ENCODE assay signal across 8 cellular contexts in genomic region chr7:24573008-24573553, GRCh38. TPM values are rescaled to one million over a fixed set of nuclear protein-coding genes. Genes with fewer than 3 reads are reported as not detected.
DNase-seq lines count a peak whose midpoint lies in the region; ATAC-seq and TF ChIP-seq lines count a peak whose summit lies in the region.

PALS2 (plus strand) TSS chr7:24573452; CDS start chr7:24623668, 50,216 bp downstream.

- H3K27me3 Mint-ChIP-seq in WTC11 (ENCODE audit: low read depth), result peaks cover 25% of the 10 kb centered on the region

- H3K9me3 Mint-ChIP-seq in WTC11, result no peaks in the 10 kb centered on the region

- no peak for TF ChIP-seq CTCF in WTC11 (IDR thresholded peaks at IDR 0.05)

- peak; percentile 24 to 55 for DNase-seq in NCI-H446 (lab: John Stamatoyannopoulos, UW)
- no peak for DNase-seq in NCI-H446 treated with DMSO at 0.1 percent for 48 hours (lab: John Stamatoyannopoulos, UW)
- DNase-seq in NCI-H2029 (lab: John Stamatoyannopoulos, UW), result peak; percentile 34
- DNase-seq in WTC11 (ENCODE audit: low spot score), result peak; percentile 82
- DNase-seq in central memory CD4-positive, alpha-beta T cell, result peak; percentile 78
- DNase-seq in islet precursor cell, result peak; percentile 91
- DNase-seq in stimulated activated CD4-positive, alpha-beta T cell treated with anti-CD3 and anti-CD28 coated beads, Interleukin-12 subunit alpha, Interleukin-12 subunit beta, amount 100 ng/mL, for 48 hours (ENCODE audit: low read depth in 2 of 3, low spot score in 1 of 3), result peak; percentile 41 to 63 (median 50)

- peak within 1 kb of the TSS; percentile 82 for H3K27ac Mint-ChIP-seq in WTC11

- peak within 1 kb of the TSS; percentile 97 for H3K4me3 Mint-ChIP-seq in WTC11

- H3K4me1 Mint-ChIP-seq in WTC11, result peaks cover 66% of the 10 kb centered on the region

- CTCF ChIA-PET in WTC11 (lab: Charles Lee), result interaction anchor here (1.1 to 2.0 kb wide), 3 partner anchors 14 to 255 kb away, joined by 3 to 4 read pairs (median 3); no protein-coding TSS in a partner anchor

- POLR2A ChIA-PET in WTC11 (lab: Charles Lee), result interaction anchor here (0.7 to 0.9 kb wide), 2 partner anchors 139 to 255 kb away, joined by 3 read pairs; no protein-coding TSS in a partner anchor

- H3K36me3 Mint-ChIP-seq in WTC11, result no peaks in the 10 kb centered on the region

- ATAC-seq in HG02885 (IDR thresholded peaks at IDR 0.05; ENCODE audit: poor library complexity, unreplicated experiment) (peak; percentile 61), WTC11 (peak; percentile 73)

TF ChIP-seq in WTC11, 78 proteins besides CTCF, POLR2A, EP300 and RAD21 (continues in another document):
- TF ChIP-seq PRRX2 (CRISPR knock-in tag; IDR thresholded peaks at IDR 0.05) (no peak), CREB1 (CRISPR knock-in tag; IDR thresholded peaks at IDR 0.05) (no peak), CDX4 (CRISPR knock-in tag; IDR thresholded peaks at IDR 0.05; ENCODE audit: borderline replicate concordance) (no peak), ESRRA (CRISPR knock-in tag; IDR thresholded peaks at IDR 0.05; ENCODE audit: borderline replicate concordance) (no peak), ZNF416 (CRISPR knock-in tag; IDR thresholded peaks at IDR 0.05) (no peak), AR (CRISPR knock-in tag; IDR thresholded peaks at IDR 0.05) (no peak), ZNF281 (CRISPR knock-in tag; IDR thresholded peaks at IDR 0.05) (no peak), IRF2 (CRISPR knock-in tag; IDR thresholded peaks at IDR 0.05; ENCODE audit: borderline replicate concordance, low read depth) (no peak), GRHL2 (CRISPR knock-in tag; IDR thresholded peaks at IDR 0.05; ENCODE audit: insufficient replicate concordance, severe bottlenecking) (no peak), ZNF532 (CRISPR knock-in tag; IDR thresholded peaks at IDR 0.05; ENCODE audit: borderline replicate concordance) (no peak), ZBTB21 (CRISPR knock-in tag; IDR thresholded peaks at IDR 0.05; ENCODE audit: borderline replicate concordance) (no peak), ZBTB43 (CRISPR knock-in tag; IDR thresholded peaks at IDR 0.05) (no peak), ZNF263 (CRISPR knock-in tag; IDR thresholded peaks at IDR 0.05; ENCODE audit: low read depth) (peak; percentile 86), SMAD3 (CRISPR knock-in tag; IDR thresholded peaks at IDR 0.05; ENCODE audit: borderline replicate concordance) (no peak), ATF2 (CRISPR knock-in tag; IDR thresholded peaks at IDR 0.05; ENCODE audit: borderline replicate concordance, low read depth) (no peak), GTF2I (CRISPR knock-in tag; conservative IDR thresholded peaks at IDR 0.05) (no peak), HMGA2 (CRISPR knock-in tag; IDR thresholded peaks at IDR 0.05) (no peak)

RNA-seq across cellular contexts. Expression of gene PALS2, which starts in this region (rescaled TPM):
- total RNA-seq in WTC11 (2021), result 47.6 to 64.6 TPM (median 49.7 TPM) in 3 replicates
